ENCODE assay signal across 8 cellular contexts in genomic region chr3:129001817-129002572, GRCh38. TPM values are rescaled to one million over a fixed set of nuclear protein-coding genes. Genes with fewer than 3 reads are reported as not detected.
DNase-seq lines count a peak whose midpoint lies in the region; ATAC-seq, FAIRE-seq and TF ChIP-seq lines count a peak whose summit lies in the region.

No MANE protein-coding gene starts in this region.

- H3K4me3 ChIP-seq in adipocyte (ENCODE audit: low read length) = no peak overlapping the region
- H3K4me3 ChIP-seq in lung = peak overlapping the region; percentile 60
- peak overlapping the region; percentile 74 for H3K4me3 ChIP-seq in thoracic aorta

- peak overlapping the region in 1 of 2 donors; percentile 74 for H3K27ac ChIP-seq in lung (ENCODE audit: low read depth in 1 of 2, low read length in 1 of 2)
- H3K27ac ChIP-seq in thoracic aorta = no peak overlapping the region

- no peak for FAIRE-seq in frontal cortex (lab: Jason Lieb, UNC)

- ATAC-seq in lung (ENCODE audit: insufficient read depth, low FRiP score) (no peak), thoracic aorta (ENCODE audit: insufficient number of reproducible peaks, low FRiP score, low read depth) (no peak)

- H3K9me3 ChIP-seq in adipocyte (ENCODE audit: control insufficient read depth, low read length) (no peaks in the 10 kb centered on the region), lung (ENCODE audit: control insufficient read depth in 2 of 2, insufficient read depth in 1 of 2, low read length in 1 of 2) (peaks cover 0 to 6% of the 10 kb centered on the region in 2 donors), thoracic aorta (no peaks in the 10 kb centered on the region)

- peaks cover 5% of the 10 kb centered on the region for H3K4me1 ChIP-seq in adipocyte (ENCODE audit: control insufficient read depth, insufficient read depth, low read length)
- peaks cover 0 to 22% of the 10 kb centered on the region in 2 donors for H3K4me1 ChIP-seq in lung (ENCODE audit: control insufficient read depth in 2 of 2, insufficient read depth in 2 of 2, low read length in 2 of 2)
- peaks cover 4 to 28% of the 10 kb centered on the region in 2 donors for H3K4me1 ChIP-seq in thoracic aorta (ENCODE audit: control insufficient read depth in 1 of 2, low read depth in 2 of 2)

- WGBS in lung, 2 donors = 1% methylated on average over 39 to 81 of the region's 81 CpGs

- DNase-seq in stimulated activated naive CD4-positive, alpha-beta T cell (lab: John Stamatoyannopoulos, UW) = peak in 4 of 6 experiments; percentile 25 to 59 (median 31)
- DNase-seq in stimulated activated naive CD4-positive, alpha-beta T cell treated with Interleukin-2 at 50 U/mL for 16 hours (lab: John Stamatoyannopoulos, UW) = no peak
- DNase-seq in adipocyte (ENCODE audit: low read depth) = peak; percentile 29
- DNase-seq in lung (ENCODE audit: low spot score) = no peak
- DNase-seq in thoracic aorta (ENCODE audit: low spot score) = no peak
- no peak for DNase-seq in NCI-H1694 (lab: John Stamatoyannopoulos, UW)
- no peak for DNase-seq in AG08396 (ENCODE audit: low spot score)
- no peak for DNase-seq in frontal cortex (ENCODE audit: low spot score in 2 of 2)

- TF ChIP-seq CTCF in lung (IDR thresholded peaks at IDR 0.05; ENCODE audit: control extremely low read depth, extremely low read depth) (no peak), thoracic aorta (IDR thresholded peaks at IDR 0.05) (no peak)

- H3K36me3 ChIP-seq in adipocyte (ENCODE audit: control insufficient read depth, insufficient read depth, low read length, severe bottlenecking) (no peaks in the 10 kb centered on the region), lung (ENCODE audit: control insufficient read depth in 2 of 2, insufficient read depth in 2 of 2, low read length in 2 of 2) (no peaks in the 10 kb centered on the region), thoracic aorta (no peaks in the 10 kb centered on the region)

- H3K27me3 ChIP-seq in adipocyte (replicated peaks; ENCODE audit: control insufficient read depth, insufficient read depth, low read length) = peaks cover 77% of the 10 kb centered on the region
- no peaks in the 10 kb centered on the region for H3K27me3 ChIP-seq in lung (ENCODE audit: control insufficient read depth, insufficient read depth)
- H3K27me3 ChIP-seq in thoracic aorta (replicated peaks; ENCODE audit: insufficient read depth) = peaks cover 4% of the 10 kb centered on the region

- H3K9ac ChIP-seq in adipocyte (ENCODE audit: low read length) = no peak overlapping the region

RNA-seq across cellular contexts. Expression of gene EFCC1, which starts 0.9 kb away (rescaled TPM):
- 1 to 10 TPM; 5.2 to 7.4 TPM for total RNA-seq in lung
- polyA plus RNA-seq in lung = 10 to 100 TPM in 1 of 2 donors, 1 to 10 TPM in 1; 3.2 to 10.0 TPM
- 1 to 10 TPM in 1 of 2 donors, not detected in 1; 1.4 TPM for total RNA-seq in thoracic aorta
- 0.41 TPM for total RNA-seq in frontal cortex

RNA-seq across cellular contexts. Expression of gene CFAP92, which starts 8.1 kb away (rescaled TPM):
- total RNA-seq in lung (1 to 10 TPM; 4.1 to 4.9 TPM), thoracic aorta (under 1 TPM in 1 of 2 donors, not detected in 1; 0.68 TPM), frontal cortex (1.6 TPM)
- 1 to 10 TPM; 1.2 to 1.3 TPM for polyA plus RNA-seq in lung

RNA-seq across cellular contexts. Expression of gene GP9, which starts 58.6 kb away (rescaled TPM):
- total RNA-seq in lung (1 to 10 TPM in 1 of 2 donors, under 1 TPM in 1; 0.40 to 3.0 TPM), thoracic aorta (not detected), frontal cortex (not detected)
- polyA plus RNA-seq in lung = 1 to 10 TPM; 1.3 to 6.2 TPM

Comparison
In these comparisons a context has a peak if more than half of its experiments do, and no peak if none do; other contexts are left out.
1. DNase-seq: peak in stimulated activated naive CD4-positive, alpha-beta T cell (4 of 6) and adipocyte (single experiment); none in stimulated activated naive CD4-positive, alpha-beta T cell treated with Interleukin-2 at 50 U/mL for 16 hours (single experiment), lung (single experiment), thoracic aorta (single experiment), NCI-H1694 (single experiment), AG08396 (single experiment) and frontal cortex (0 of 2).